20 cellular contexts compared by ENCODE assay signal in genomic region chr2:127589876-127590275, GRCh38. TPM values are rescaled to one million over a fixed set of nuclear protein-coding genes. Genes with fewer than 3 reads are reported as not detected.
"Had no signal": no experiment of that assay in that cellular context is flagged by ENCODE, and none has a peak within 500 bp of the region (broad histone marks: within the 10 kb centered on the region; RNA-seq: fewer than 3 reads in every experiment).

No MANE protein-coding gene starts in this region.

- H3K4me1 ChIP-seq: gastrocnemius medialis, heart left ventricle, parathyroid adenoma, thyroid gland, vagina had no signal

- H3K27ac Mint-ChIP-seq: activated naive CD8-positive, alpha-beta T cell; brain; dendritic cell treated with granulocyte-macrophage colony-stimulating factor and Interleukin-4, amounts not matched to agents 40 ng/mL and 50 ng/mL, for 4 days; effector memory CD8-positive, alpha-beta T cell; mesothelial cell of epicardium; stimulated activated memory B cell treated with anti-CD40 and anti-IgM and Interleukin-4, amounts not matched to agents 10 μg/mL and 1 μg/mL and 100 μg/mL, for 72 hours; T-cell had no signal

- H3K36me3 ChIP-seq: gastrocnemius medialis, heart left ventricle, thyroid gland, vagina had no signal

- H3K9me3 Mint-ChIP-seq: activated T-cell treated with anti-CD3 and anti-CD28 coated beads, Interleukin-2, amount 50 U/mL, for 4 hours; brain; dendritic cell treated with granulocyte-macrophage colony-stimulating factor and Interleukin-4, amounts not matched to agents 40 ng/mL and 50 ng/mL, for 4 days; effector memory CD8-positive, alpha-beta T cell; mesothelial cell of epicardium; neural crest cell; stimulated activated memory B cell treated with anti-CD40 and anti-IgM and Interleukin-4, amounts not matched to agents 10 μg/mL and 1 μg/mL and 100 μg/mL, for 72 hours; T-cell had no signal

- H3K27me3 Mint-ChIP-seq: activated naive CD8-positive, alpha-beta T cell; dendritic cell treated with granulocyte-macrophage colony-stimulating factor and Interleukin-4, amounts not matched to agents 40 ng/mL and 50 ng/mL, for 4 days; stimulated activated memory B cell treated with anti-CD40 and anti-IgM and Interleukin-4, amounts not matched to agents 10 μg/mL and 1 μg/mL and 100 μg/mL, for 72 hours had no signal

- H3K9me3 ChIP-seq: gastrocnemius medialis, heart left ventricle, thyroid gland, vagina had no signal

- H3K36me3 Mint-ChIP-seq: activated naive CD8-positive, alpha-beta T cell; brain; mesothelial cell of epicardium; stimulated activated memory B cell treated with anti-CD40 and anti-IgM and Interleukin-4, amounts not matched to agents 10 μg/mL and 1 μg/mL and 100 μg/mL, for 72 hours; T-cell had no signal

- H3K4me3 ChIP-seq: gastrocnemius medialis, heart left ventricle, lung, thyroid gland, vagina had no signal

- H3K4me3 Mint-ChIP-seq: activated naive CD8-positive, alpha-beta T cell; activated T-cell treated with anti-CD3 and anti-CD28 coated beads, Interleukin-2, amount 50 U/mL, for 4 hours; brain; dendritic cell treated with granulocyte-macrophage colony-stimulating factor and Interleukin-4, amounts not matched to agents 40 ng/mL and 50 ng/mL, for 4 days; effector memory CD8-positive, alpha-beta T cell; mesothelial cell of epicardium; neural crest cell; stimulated activated memory B cell treated with anti-CD40 and anti-IgM and Interleukin-4, amounts not matched to agents 10 μg/mL and 1 μg/mL and 100 μg/mL, for 72 hours; T-cell had no signal

- DNase-seq: activated CD4-positive, CD25-positive, alpha-beta regulatory T cell treated with anti-CD3 and anti-CD28 coated beads, Interleukin-2, amount 50 U/mL, for 72 hours; activated gamma-delta T cell treated with Interleukin-2 at 50 U/mL for 16 hours; activated T-cell treated with anti-CD3 and anti-CD28 coated beads, Interleukin-2, amount 50 U/mL, for 4 hours; effector memory CD8-positive, alpha-beta T cell; T1000; thyroid gland had no signal

- H3K27me3 ChIP-seq: gastrocnemius medialis, heart left ventricle, thyroid gland, vagina had no signal

- ATAC-seq: activated T-cell treated with anti-CD3 and anti-CD28 coated beads, Interleukin-2, amount 50 U/mL, for 4 hours; effector memory CD8-positive, alpha-beta T cell; gastrocnemius medialis; heart left ventricle; T-cell had no signal

- H3K27ac ChIP-seq: gastrocnemius medialis, heart left ventricle, parathyroid adenoma, thyroid gland, vagina had no signal

- H3K4me1 Mint-ChIP-seq: mesothelial cell of epicardium, neural crest cell had no signal

RNA-seq across cellular contexts. Expression of gene MYO7B, which starts 54.4 kb away (rescaled TPM):
- total RNA-seq: epithelial cell of proximal tubule, vagina had no signal

RNA-seq across cellular contexts. Expression of gene GPR17, which starts 56.1 kb away (rescaled TPM):
- total RNA-seq: activated T-cell treated with anti-CD3 and anti-CD28 coated beads, Interleukin-2, amount 50 U/mL, for 4 hours; epithelial cell of proximal tubule; mesothelial cell of epicardium; renal cortical epithelial cell; T-cell; thyroid gland; vagina had no signal
